19 cellular contexts compared by ENCODE assay signal in genomic region chr10:19702215-19702614, GRCh38.
DNase-seq lines count a peak whose midpoint lies in the region; TF ChIP-seq lines count a peak whose summit lies in the region.
"Had no signal": no experiment of that assay in that cellular context is flagged by ENCODE, and none has a peak within 500 bp of the region (broad histone marks: within the 10 kb centered on the region; RNA-seq: fewer than 3 reads in every experiment).

No MANE protein-coding gene starts in this region.

- H3K9me3 ChIP-seq in adrenal gland (replicated peaks in 1 of 3) (no peaks in the 10 kb centered on the region), esophagus muscularis mucosa (no peaks in the 10 kb centered on the region)
- H3K9me3 ChIP-seq: vagina had no signal

- TF ChIP-seq POLR2A in adrenal gland (IDR thresholded peaks at IDR 0.05) (no peak), esophagus muscularis mucosa (IDR thresholded peaks at IDR 0.05; ENCODE audit: low read depth) (no peak)

- H3K4me3 ChIP-seq in brain microvascular endothelial cell (ENCODE audit: low read depth, low read length), result no peak overlapping the region
- H3K4me3 ChIP-seq in adrenal gland, result no peak overlapping the region
- no peak overlapping the region for H3K4me3 ChIP-seq in esophagus muscularis mucosa
- H3K4me3 ChIP-seq: skin epidermis, vagina had no signal

- H3K27ac Mint-ChIP-seq in osteocyte (ENCODE audit: unreplicated experiment), result no peak overlapping the region
- H3K27ac Mint-ChIP-seq: activated naive CD8-positive, alpha-beta T cell had no signal

- DNase-seq in AG08396 (ENCODE audit: low spot score), result peak; percentile 15
- DNase-seq in M059J (ENCODE audit: low read depth), result peak; percentile 56
- peak; percentile 68 for DNase-seq in brain microvascular endothelial cell
- DNase-seq in hepatic stellate cell (ENCODE audit: low spot score), result peak; percentile 37
- no peak for DNase-seq in adrenal gland
- no peak for DNase-seq in NCI-H82 treated with DMSO at 0.1 percent for 48 hours (lab: John Stamatoyannopoulos, UW; ENCODE audit: unreplicated experiment)
- no peak for DNase-seq in osteocyte (ENCODE audit: extremely low spot score, unreplicated experiment)
- DNase-seq in esophagus muscularis mucosa (ENCODE audit: extremely low spot score), result no peak
- DNase-seq: activated CD4-positive, alpha-beta T cell treated with anti-CD3 and anti-CD28 coated beads for 48 hours; activated T-cell treated with anti-CD3 and anti-CD28 coated beads, Interleukin-2, amount 50 U/mL, for 1 hour; AML-193; erythroblast; mesendoderm; NCI-H2081; stimulated activated naive CD8-positive, alpha-beta T cell treated with anti-CD3 and anti-CD28 coated beads, Interleukin-15, Interleukin-2, amounts not matched to agents 100 U/mL and 50 U/mL, for 24 hours; T-helper 9 cell had no signal

- no peaks in the 10 kb centered on the region for H3K4me1 ChIP-seq in adrenal gland (replicated peaks in 1 of 2)
- H3K4me1 ChIP-seq in esophagus muscularis mucosa, result no peaks in the 10 kb centered on the region
- H3K4me1 ChIP-seq: vagina had no signal

- H3K36me3 ChIP-seq in brain microvascular endothelial cell (replicated peaks) (no peaks in the 10 kb centered on the region), adrenal gland (replicated peaks in 1 of 2) (no peaks in the 10 kb centered on the region), esophagus muscularis mucosa (no peaks in the 10 kb centered on the region)
- H3K36me3 ChIP-seq: vagina had no signal

- H3K4me1 Mint-ChIP-seq in osteocyte (ENCODE audit: unreplicated experiment), result peaks cover 29% of the 10 kb centered on the region

- TF ChIP-seq EP300 in esophagus muscularis mucosa (IDR thresholded peaks at IDR 0.05), result no peak

- no peaks in the 10 kb centered on the region for H3K27me3 Mint-ChIP-seq in osteocyte (ENCODE audit: unreplicated experiment)
- H3K27me3 Mint-ChIP-seq: activated naive CD8-positive, alpha-beta T cell had no signal

- no peaks in the 10 kb centered on the region for H3K27me3 ChIP-seq in brain microvascular endothelial cell (replicated peaks)
- no peaks in the 10 kb centered on the region for H3K27me3 ChIP-seq in adrenal gland
- no peaks in the 10 kb centered on the region for H3K27me3 ChIP-seq in esophagus muscularis mucosa
- H3K27me3 ChIP-seq: vagina had no signal

- H3K4me3 Mint-ChIP-seq in osteocyte (ENCODE audit: unreplicated experiment), result no peak overlapping the region
- H3K4me3 Mint-ChIP-seq: activated naive CD8-positive, alpha-beta T cell had no signal

- no peak overlapping the region for H3K27ac ChIP-seq in brain microvascular endothelial cell
- H3K27ac ChIP-seq in adrenal gland, result no peak overlapping the region
- no peak overlapping the region for H3K27ac ChIP-seq in esophagus muscularis mucosa (replicated peaks in 1 of 4)
- H3K27ac ChIP-seq: skin epidermis, vagina had no signal

- intact Hi-C loops in adrenal gland (cut with DNase I), result no loop called here
- intact Hi-C loops in esophagus muscularis mucosa (cut with DNase I), result no loop called here

- in situ Hi-C loops in brain microvascular endothelial cell (cut with HindIII; ENCODE audit: low pct_ligation_motif_present, low sequenced_read_pairs), result no loop called here

- WGBS in adrenal gland, 4 donors, result 88 to 91% (median 90%) methylated on average over 2 of the region's 2 CpGs
- WGBS in esophagus muscularis mucosa, result 83% methylated on average over 2 of the region's 2 CpGs

- H3K36me3 Mint-ChIP-seq in osteocyte (ENCODE audit: unreplicated experiment), result no peaks in the 10 kb centered on the region
- H3K36me3 Mint-ChIP-seq: activated naive CD8-positive, alpha-beta T cell had no signal

- H3K9me3 Mint-ChIP-seq in osteocyte (ENCODE audit: unreplicated experiment), result no peaks in the 10 kb centered on the region

- TF ChIP-seq CTCF in brain microvascular endothelial cell (IDR thresholded peaks at IDR 0.05; ENCODE audit: low read depth, low read length, missing control alignments), result no peak
- no peak for TF ChIP-seq CTCF in adrenal gland (IDR thresholded peaks at IDR 0.05)
- TF ChIP-seq CTCF in osteocyte (IDR thresholded peaks at IDR 0.05), result no peak
- no peak for TF ChIP-seq CTCF in esophagus muscularis mucosa (IDR thresholded peaks at IDR 0.05)

Comparison
In these comparisons a context has a peak if more than half of its experiments do, and no peak if none do; other contexts are left out.
1. DNase-seq: peak in AG08396 (single experiment), M059J (single experiment), brain microvascular endothelial cell (single experiment) and hepatic stellate cell (single experiment); none in adrenal gland (0 of 7), NCI-H82 treated with DMSO at 0.1 percent for 48 hours (single experiment), osteocyte (single experiment) and esophagus muscularis mucosa (single experiment).